In genomic region chr2:234958311-234958710, GRCh38 we compare ENCODE assay signal across 27 cellular contexts. TPM values are rescaled to one million over a fixed set of nuclear protein-coding genes. Genes with fewer than 3 reads are reported as not detected.
DNase-seq lines count a peak whose midpoint lies in the region; ATAC-seq and TF ChIP-seq lines count a peak whose summit lies in the region.
"Had no signal": no experiment of that assay in that cellular context is flagged by ENCODE, and none has a peak within 500 bp of the region (broad histone marks: within the 10 kb centered on the region; RNA-seq: fewer than 3 reads in every experiment).

No MANE protein-coding gene starts in this region.

- H3K27ac ChIP-seq in substantia nigra (ENCODE audit: low read depth, low read length, poor library complexity, severe bottlenecking) = peak overlapping the region; percentile 54
- H3K27ac ChIP-seq: HL-60, upper lobe of right lung had no signal

- intact Hi-C loops in cardiac septum (cut with DNase I) = loop anchor here (10.0 kb wide), 1 partner anchor 274 kb away; no protein-coding TSS in a partner anchor
- intact Hi-C loops in Right ventricle myocardium superior (cut with DNase I) = no loop called here

- POLR2A ChIA-PET in naive thymus-derived CD8-positive, alpha-beta T cell (lab: Charles Lee) = no interaction called here

- H3K9me3 Mint-ChIP-seq in brain (peaks cover 0 to 24% (median 6%) of the 10 kb centered on the region in 5 experiments), nephron progenitor cell (peaks cover 10% of the 10 kb centered on the region)
- peaks cover 0 to 2% (median 0%) of the 10 kb centered on the region in 9 donors for H3K9me3 Mint-ChIP-seq in naive thymus-derived CD8-positive, alpha-beta T cell
- H3K9me3 Mint-ChIP-seq: activated T-helper 17 cell treated with anti-CD3 and anti-CD28 coated beads, Interleukin-2, amount 50 U/mL, for 72 hours; central memory CD8-positive, alpha-beta T cell had no signal

- peak overlapping the region; percentile 1 to 98 (median 20) for H3K27ac Mint-ChIP-seq in brain
- peak overlapping the region; percentile 78 for H3K27ac Mint-ChIP-seq in nephron progenitor cell
- H3K27ac Mint-ChIP-seq in naive thymus-derived CD8-positive, alpha-beta T cell = no peak overlapping the region
- H3K27ac Mint-ChIP-seq: activated naive CD8-positive, alpha-beta T cell; activated T-helper 17 cell treated with anti-CD3 and anti-CD28 coated beads, Interleukin-2, amount 50 U/mL, for 72 hours; naive thymus-derived CD4-positive, alpha-beta T cell had no signal

- DNase-seq in cardiac septum (ENCODE audit: low spot score) (peak; percentile 64), Right ventricle myocardium superior (no peak), nephron progenitor cell (no peak), substantia nigra (lab: John Stamatoyannopoulos, UW) (no peak), Kasumi-1 (lab: John Stamatoyannopoulos, UW) (no peak), putamen (ENCODE audit: low spot score) (no peak)
- DNase-seq in naive thymus-derived CD8-positive, alpha-beta T cell = no peak
- DNase-seq: activated CD8-positive, alpha-beta memory T cell treated with anti-CD3 and anti-CD28 coated beads, Interleukin-2, amount 50 U/mL, for 4 hours; aorta; BE2C; COR-L47; DMS79 treated with DMSO at 0.1 percent for 48 hours; GOT3; left cardiac atrium; naive thymus-derived CD4-positive, alpha-beta T cell; NCI-H1048; NCI-H187; NCI-H69; SHP77; stimulated activated CD8-positive, alpha-beta memory T cell treated with anti-CD3 and anti-CD28 coated beads, Interleukin-4, amount 100 ng/mL, for 48 hours; T1000; upper lobe of right lung had no signal

- TF ChIP-seq CTCF in brain (conservative IDR thresholded peaks at IDR 0.05) = no peak
- no peak for TF ChIP-seq CTCF in nephron progenitor cell (IDR thresholded peaks at IDR 0.05)

- ATAC-seq in Right ventricle myocardium superior (ENCODE audit: poor library complexity) = no peak
- ATAC-seq in naive thymus-derived CD8-positive, alpha-beta T cell = no peak
- ATAC-seq: activated T-helper 17 cell treated with anti-CD3 and anti-CD28 coated beads, Interleukin-2, amount 50 U/mL, for 72 hours; left cardiac atrium; naive thymus-derived CD4-positive, alpha-beta T cell; upper lobe of right lung had no signal

- H3K36me3 Mint-ChIP-seq in brain (peaks cover 36% of the 10 kb centered on the region), nephron progenitor cell (ENCODE audit: low read depth) (peaks cover 20% of the 10 kb centered on the region)
- no peaks in the 10 kb centered on the region for H3K36me3 Mint-ChIP-seq in naive thymus-derived CD8-positive, alpha-beta T cell
- H3K36me3 Mint-ChIP-seq: activated naive CD8-positive, alpha-beta T cell; naive thymus-derived CD4-positive, alpha-beta T cell had no signal

- H3K27me3 Mint-ChIP-seq in brain = no peaks in the 10 kb centered on the region
- peaks cover 2% of the 10 kb centered on the region for H3K27me3 Mint-ChIP-seq in nephron progenitor cell (ENCODE audit: low read depth, poor library complexity)
- H3K27me3 Mint-ChIP-seq in naive thymus-derived CD8-positive, alpha-beta T cell = peaks cover 12 to 50% (median 21%) of the 10 kb centered on the region in 5 donors

- H3K4me1 Mint-ChIP-seq in brain (peaks cover 83% of the 10 kb centered on the region), nephron progenitor cell (peaks cover 71% of the 10 kb centered on the region)
- peaks cover 0 to 7% (median 0%) of the 10 kb centered on the region in 4 donors for H3K4me1 Mint-ChIP-seq in naive thymus-derived CD8-positive, alpha-beta T cell
- H3K4me1 Mint-ChIP-seq: activated T-helper 17 cell treated with anti-CD3 and anti-CD28 coated beads, Interleukin-2, amount 50 U/mL, for 72 hours; central memory CD8-positive, alpha-beta T cell had no signal

- H3K4me3 Mint-ChIP-seq in brain = no peak overlapping the region
- peak overlapping the region; percentile 39 for H3K4me3 Mint-ChIP-seq in nephron progenitor cell
- no peak overlapping the region for H3K4me3 Mint-ChIP-seq in naive thymus-derived CD8-positive, alpha-beta T cell
- H3K4me3 Mint-ChIP-seq: activated naive CD8-positive, alpha-beta T cell; activated T-helper 17 cell treated with anti-CD3 and anti-CD28 coated beads, Interleukin-2, amount 50 U/mL, for 72 hours; central memory CD8-positive, alpha-beta T cell; naive thymus-derived CD4-positive, alpha-beta T cell had no signal

RNA-seq across cellular contexts. Expression of gene SH3BP4, which starts 6.5 kb away (rescaled TPM):
- total RNA-seq in cardiac septum (9.1 TPM), Right ventricle myocardium superior (9.0 TPM)
- 78.4 TPM for polyA plus RNA-seq in brain (ENCODE audit: insufficient read depth, low read depth, low replicate concordance)
- total RNA-seq in naive thymus-derived CD8-positive, alpha-beta T cell = under 1 TPM; 0.19 to 0.29 TPM
- not detected for polyA plus RNA-seq in naive thymus-derived CD8-positive, alpha-beta T cell
- total RNA-seq: activated T-helper 17 cell treated with anti-CD3 and anti-CD28 coated beads, Interleukin-2, amount 50 U/mL, for 72 hours had no signal
- polyA plus RNA-seq: naive thymus-derived CD4-positive, alpha-beta T cell had no signal

Comparison
In these comparisons a context has a peak if more than half of its experiments do, and no peak if none do; other contexts are left out.
1. H3K27ac Mint-ChIP-seq: peak in brain (5 of 5) and nephron progenitor cell (single experiment); none in naive thymus-derived CD8-positive, alpha-beta T cell (0 of 10).